Comparison of ENCODE assay signal across 29 cellular contexts in the genomic region with DNA sequence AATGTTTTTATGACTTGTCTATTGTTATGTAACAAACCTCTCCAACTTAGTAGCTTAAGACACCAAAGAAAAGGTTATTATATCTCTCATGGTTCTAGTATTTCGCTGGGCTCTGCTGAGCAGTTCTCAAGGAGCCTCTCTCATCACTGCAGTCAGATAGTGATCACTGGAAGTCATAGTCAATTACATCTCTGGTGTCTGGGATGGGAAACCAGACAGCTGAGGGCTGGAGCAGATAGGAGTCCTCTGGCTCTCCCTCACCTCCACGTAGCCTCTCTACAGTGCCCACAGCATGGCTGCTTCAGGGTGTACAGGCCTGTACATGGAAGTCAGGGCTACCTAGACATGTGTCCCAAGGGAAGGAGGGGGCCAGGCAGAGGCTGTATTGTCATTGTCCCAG.
"Had no signal": no experiment of that assay in that cellular context is flagged by ENCODE, and none has a peak within 500 bp of the region (broad histone marks: within the 10 kb centered on the region; RNA-seq: fewer than 3 reads in every experiment).

No MANE protein-coding gene starts in this region.

- H3K27ac Mint-ChIP-seq: activated B cell treated with CpG ODN at 0.5 μM for 24 hours; activated CD4-positive, alpha-beta memory T cell treated with anti-CD3 and anti-CD28 coated beads, Interleukin-2, amount 10 ng/mL, durations not matched to agents 7 days and 5 days; activated CD8-positive, alpha-beta memory T cell treated with anti-CD3 and anti-CD28 coated beads, Interleukin-2, amount 10 ng/mL, durations not matched to agents 7 days and 5 days; activated naive CD4-positive, alpha-beta T cell treated with anti-CD3 and anti-CD28 coated beads, Interleukin-2, amount 10 ng/mL, durations not matched to agents 7 days and 5 days; activated naive CD8-positive, alpha-beta T cell; activated naive CD8-positive, alpha-beta T cell treated with anti-CD3 and anti-CD28 coated beads, Interleukin-2, amount 50 U/mL, for 24 hours; brain; T-cell had no signal

- H3K4me1 Mint-ChIP-seq: activated CD4-positive, alpha-beta memory T cell treated with anti-CD3 and anti-CD28 coated beads, Interleukin-2, amount 10 ng/mL, durations not matched to agents 7 days and 5 days; activated CD8-positive, alpha-beta memory T cell treated with anti-CD3 and anti-CD28 coated beads, Interleukin-2, amount 10 ng/mL, durations not matched to agents 7 days and 5 days; activated naive CD4-positive, alpha-beta T cell treated with anti-CD3 and anti-CD28 coated beads, Interleukin-2, amount 10 ng/mL, durations not matched to agents 7 days and 5 days; activated naive CD8-positive, alpha-beta T cell treated with anti-CD3 and anti-CD28 coated beads, Interleukin-2, amount 50 U/mL, for 24 hours; brain; central memory CD8-positive, alpha-beta T cell; T-cell had no signal

- H3K27me3 Mint-ChIP-seq: central memory CD8-positive, alpha-beta T cell had no signal

- ATAC-seq: activated CD8-positive, alpha-beta memory T cell treated with anti-CD3 and anti-CD28 coated beads, Interleukin-2, amount 10 ng/mL, durations not matched to agents 7 days and 5 days; activated naive CD8-positive, alpha-beta T cell treated with anti-CD3 and anti-CD28 coated beads, Interleukin-2, amount 50 U/mL, for 24 hours; K562; Panc1; T-cell had no signal

- DNase-seq: activated B cell treated with CpG ODN at 0.5 μM for 24 hours; activated CD4-positive, alpha-beta memory T cell treated with anti-CD3 and anti-CD28 coated beads, Interleukin-2, amount 10 ng/mL, durations not matched to agents 7 days and 5 days; activated CD4-positive, alpha-beta T cell treated with anti-CD3 and anti-CD28 coated beads for 1 hour; activated CD4-positive, alpha-beta T cell treated with anti-CD3 and anti-CD28 coated beads for 48 hours; activated CD8-positive, alpha-beta memory T cell treated with anti-CD3 and anti-CD28 coated beads for 24 hours; activated CD8-positive, alpha-beta memory T cell treated with anti-CD3 and anti-CD28 coated beads, Interleukin-2, amount 10 ng/mL, durations not matched to agents 7 days and 5 days; activated CD8-positive, alpha-beta memory T cell treated with anti-CD3 and anti-CD28 coated beads, Interleukin-2, amount 50 U/mL, for 48 hours; activated effector memory CD4-positive, alpha-beta T cell treated with Interleukin-2 at 50 U/mL for 16 hours; activated naive CD4-positive, alpha-beta T cell treated with anti-CD3 and anti-CD28 coated beads, Interleukin-2, amount 10 ng/mL, durations not matched to agents 7 days and 5 days; activated naive CD8-positive, alpha-beta T cell treated with anti-CD3 and anti-CD28 coated beads, Interleukin-2, amount 50 U/mL, for 24 hours; activated T-cell treated with anti-CD3 and anti-CD28 coated beads, Interleukin-2, amount 50 U/mL, for 48 hours; anterior cingulate cortex; NCI-H1092 treated with DMSO at 0.1 percent for 48 hours; NCI-H1417; NCI-H146; NCI-H187; NCI-H2029 treated with DMSO at 0.1 percent for 48 hours; NCI-H2107; NCI-H345; NCI-H524 treated with DMSO at 0.1 percent for 48 hours; SHP77 treated with DMSO at 0.1 percent for 48 hours; T-cell; T-helper 2 cell; T-helper 9 cell had no signal

- H3K4me3 Mint-ChIP-seq: activated B cell treated with CpG ODN at 0.5 μM for 24 hours; activated CD4-positive, alpha-beta memory T cell treated with anti-CD3 and anti-CD28 coated beads, Interleukin-2, amount 10 ng/mL, durations not matched to agents 7 days and 5 days; activated CD8-positive, alpha-beta memory T cell treated with anti-CD3 and anti-CD28 coated beads, Interleukin-2, amount 10 ng/mL, durations not matched to agents 7 days and 5 days; activated naive CD4-positive, alpha-beta T cell treated with anti-CD3 and anti-CD28 coated beads, Interleukin-2, amount 10 ng/mL, durations not matched to agents 7 days and 5 days; activated naive CD8-positive, alpha-beta T cell; activated naive CD8-positive, alpha-beta T cell treated with anti-CD3 and anti-CD28 coated beads, Interleukin-2, amount 50 U/mL, for 24 hours; brain; central memory CD8-positive, alpha-beta T cell; T-cell had no signal

- H3K36me3 Mint-ChIP-seq: activated naive CD4-positive, alpha-beta T cell treated with anti-CD3 and anti-CD28 coated beads, Interleukin-2, amount 10 ng/mL, durations not matched to agents 7 days and 5 days; activated naive CD8-positive, alpha-beta T cell; T-cell had no signal

- FAIRE-seq: K562 had no signal

- H3K9me3 Mint-ChIP-seq: activated naive CD4-positive, alpha-beta T cell treated with anti-CD3 and anti-CD28 coated beads, Interleukin-2, amount 10 ng/mL, durations not matched to agents 7 days and 5 days; activated naive CD8-positive, alpha-beta T cell treated with anti-CD3 and anti-CD28 coated beads, Interleukin-2, amount 50 U/mL, for 24 hours; T-cell had no signal
